Comparison of ENCODE assay signal across 8 cellular contexts in the genomic region with DNA sequence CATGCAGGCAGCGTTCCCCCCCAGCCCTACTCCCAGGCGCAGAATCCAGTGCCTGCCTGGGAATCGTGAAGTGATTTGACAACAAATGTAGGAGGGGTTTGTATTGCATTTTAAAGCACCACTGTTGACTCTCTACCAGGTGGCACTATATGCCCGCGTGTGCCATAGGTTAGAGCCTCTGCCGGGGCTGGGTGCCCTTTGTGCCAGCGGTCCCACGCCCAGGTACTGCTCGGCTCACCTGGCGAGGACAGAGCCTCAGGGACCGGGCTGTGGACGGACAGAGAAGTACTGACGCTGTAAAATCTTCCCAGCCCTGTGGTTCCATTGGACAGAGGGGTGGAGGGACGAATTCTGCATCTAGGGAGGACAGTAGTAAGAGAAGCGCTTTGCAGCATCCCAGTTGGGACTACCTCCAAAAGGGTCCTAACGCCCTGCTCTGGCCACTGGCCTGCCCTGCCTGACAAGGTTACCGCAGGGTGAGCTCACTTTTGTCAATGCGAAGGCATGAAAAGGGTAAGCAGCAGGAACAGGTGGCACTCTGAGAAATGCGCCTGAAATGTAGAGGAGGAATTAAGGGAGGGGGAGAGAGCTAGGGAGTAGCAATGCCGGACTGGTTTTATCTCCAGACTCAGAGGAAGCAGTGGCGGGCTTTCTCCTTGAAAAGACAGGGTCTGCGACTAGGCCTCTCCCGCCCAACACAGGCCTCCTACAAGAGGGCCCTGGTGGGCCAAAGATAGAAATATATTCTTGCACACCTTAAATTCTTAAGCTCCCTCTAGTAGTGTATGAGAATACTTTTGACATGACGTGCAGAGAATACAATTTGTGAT. TPM values are rescaled to one million over a fixed set of nuclear protein-coding genes. Genes with fewer than 3 reads are reported as not detected.
A peak's percentile ranks its signal among the peaks of the same experiment; 100 is the strongest.
DNase-seq lines count a peak whose midpoint lies in the region; ATAC-seq and TF ChIP-seq lines count a peak whose summit lies in the region.

No MANE protein-coding gene starts in this region.

- 23 to 35% (median 30%) methylated on average over 22 to 24 of the region's 24 CpGs for whole genome bisulfite sequencing in stomach, 5 donors

- TF ChIP-seq CTCF in GM10266 (IDR thresholded peaks at IDR 0.05; ENCODE audit: control insufficient read depth, insufficient read depth, low read depth, missing control alignments) (no peak), ascending aorta (IDR thresholded peaks at IDR 0.05) (no peak), stomach (IDR thresholded peaks at IDR 0.05) (no peak), GM13977 (IDR thresholded peaks at IDR 0.05; ENCODE audit: extremely low read depth, insufficient read depth, missing control alignments) (no peak)

- TF ChIP-seq POLR2A in stomach (IDR thresholded peaks at IDR 0.05): no peak

- ATAC-seq in left colon (peak; percentile 87), HG02571 (IDR thresholded peaks at IDR 0.05; ENCODE audit: unreplicated experiment) (no peak)

- H3K4me1 ChIP-seq in ascending aorta (no peaks in the 10 kb centered on the region), stomach (peaks cover 0 to 32% (median 17%) of the 10 kb centered on the region in 4 donors)

- no peaks in the 10 kb centered on the region for H3K27me3 ChIP-seq in ascending aorta
- H3K27me3 ChIP-seq in stomach: peaks cover 0 to 26% (median 14%) of the 10 kb centered on the region in 3 donors

- in situ Hi-C loops in GM13977 (cut with MboI; ENCODE audit: low pct_unique_long_range_greater_than_20kb, low sequenced_read_pairs, unreplicated experiment): no loop called here

- H3K36me3 ChIP-seq in ascending aorta: no peaks in the 10 kb centered on the region
- H3K36me3 ChIP-seq in stomach: no peaks in the 10 kb centered on the region

- H3K27ac ChIP-seq in ascending aorta (peak overlapping the region; percentile 87 to 94), stomach (peak overlapping the region; percentile 88 to 92 (median 90))

- peak overlapping the region; percentile 81 to 96 for H3K4me3 ChIP-seq in ascending aorta
- H3K4me3 ChIP-seq in stomach: peak overlapping the region; percentile 72 to 84 (median 82)

- H3K9me3 ChIP-seq in ascending aorta: no peaks in the 10 kb centered on the region
- H3K9me3 ChIP-seq in stomach: no peaks in the 10 kb centered on the region

- DNase-seq in GM10266 (ENCODE audit: extremely low spot score) (peak; percentile 11), NCI-H187 treated with DMSO at 0.1 percent for 48 hours (lab: John Stamatoyannopoulos, UW) (peak; percentile 32), ascending aorta (ENCODE audit: low spot score in 2 of 2) (no peak), left colon (peak in 1 of 2 donors; percentile 21), stomach (peak; percentile 48), GM13977 (ENCODE audit: low spot score) (no peak)
- no peak for DNase-seq in activated CD8-positive, alpha-beta memory T cell treated with anti-CD3 and anti-CD28 coated beads, Interleukin-2, amount 50 U/mL, for 48 hours

- no peak for TF ChIP-seq EP300 in stomach (IDR thresholded peaks at IDR 0.05)

- intact Hi-C loops in ascending aorta (cut with DNase I) (loop anchor here (5.0 kb wide), 2 partner anchors 38 to 128 kb away; no protein-coding TSS in a partner anchor), left colon (cut with DNase I, micrococcal nuclease) (no loop called here), stomach (cut with DNase I; ENCODE audit: low total_unique reads) (no loop called here)

RNA-seq across cellular contexts. Expression of a gene that starts 0.9 kb away (rescaled TPM):
- total RNA-seq in ascending aorta (17.3 TPM), left colon (10 to 100 TPM in 1 of 2 donors, 1 to 10 TPM in 1; 2.5 to 10.9 TPM), stomach (10 to 100 TPM in 3 of 5 donors, 1 to 10 TPM in 2; 4.1 to 72.7 (median 29.0) TPM)
- 1 to 10 TPM; 1.8 to 2.7 (median 2.6) TPM for polyA plus RNA-seq in stomach

Comparison
In these comparisons a context has a peak if more than half of its experiments do, and no peak if none do; other contexts are left out.
1. DNase-seq: peak in GM10266 (single experiment), NCI-H187 treated with DMSO at 0.1 percent for 48 hours (single experiment) and stomach (single experiment); none in ascending aorta (0 of 2), activated CD8-positive, alpha-beta memory T cell treated with anti-CD3 and anti-CD28 coated beads, Interleukin-2, amount 50 U/mL, for 48 hours (single experiment) and GM13977 (single experiment).